ENCODE assay signal across 1 cellular context in genomic region chr11:128520886-128521696, GRCh38.
TF ChIP-seq lines count a peak whose summit lies in the region.

No MANE protein-coding gene starts in this region.

TF ChIP-seq in SK-N-SH treated with all-trans-retinoic acid at 6 μM for 48 hours, 23 proteins besides CTCF, POLR2A, EP300 and RAD21 (continued from another document):
- TF ChIP-seq POU6F1 (CRISPR knock-in tag; IDR thresholded peaks at IDR 0.05; ENCODE audit: borderline replicate concordance, low read depth) (no peak), ZFP30 (CRISPR knock-in tag; IDR thresholded peaks at IDR 0.05) (no peak), ZNF565 (CRISPR knock-in tag; conservative IDR thresholded peaks at IDR 0.05; ENCODE audit: low read depth) (no peak), ZC3H10 (CRISPR knock-in tag; IDR thresholded peaks at IDR 0.05) (no peak), ZFP3 (CRISPR knock-in tag; IDR thresholded peaks at IDR 0.05) (no peak), PPARA (CRISPR knock-in tag; IDR thresholded peaks at IDR 0.05; ENCODE audit: borderline replicate concordance) (no peak), TSHZ2 (CRISPR knock-in tag; IDR thresholded peaks at IDR 0.05) (no peak)
